In genomic region chr11:102050927-102051575, GRCh38 we compare ENCODE assay signal across 18 cellular contexts. TPM values are rescaled to one million over a fixed set of nuclear protein-coding genes. Genes with fewer than 3 reads are reported as not detected.
DNase-seq lines count a peak whose midpoint lies in the region; ATAC-seq, FAIRE-seq and TF ChIP-seq lines count a peak whose summit lies in the region.
"Had no signal": no experiment of that assay in that cellular context is flagged by ENCODE, and none has a peak within 500 bp of the region (broad histone marks: within the 10 kb centered on the region; RNA-seq: fewer than 3 reads in every experiment).

No MANE protein-coding gene starts in this region.

- no peak overlapping the region for H4K91ac ChIP-seq in mesenchymal stem cell (ENCODE audit: low read length)

- H3K27me3 ChIP-seq in astrocyte (ENCODE audit: insufficient read depth, low read length), result no peaks in the 10 kb centered on the region
- H3K27me3 ChIP-seq in mesenchymal stem cell (ENCODE audit: control insufficient read depth in 1 of 2, insufficient read depth in 1 of 2, low read length in 2 of 2), result no peaks in the 10 kb centered on the region
- H3K27me3 ChIP-seq in brain microvascular endothelial cell (replicated peaks), result no peaks in the 10 kb centered on the region

- H2BK5ac ChIP-seq in mesenchymal stem cell (ENCODE audit: low read depth, low read length, poor library complexity, severe bottlenecking), result no peak overlapping the region

- no peak overlapping the region for H3K27ac Mint-ChIP-seq in astrocyte (ENCODE audit: unreplicated experiment)
- H3K27ac Mint-ChIP-seq: CD4-positive, alpha-beta memory T cell had no signal

- H3K79me2 ChIP-seq in astrocyte (ENCODE audit: insufficient read depth, low read length), result no peaks in the 10 kb centered on the region

- H3K14ac ChIP-seq in mesenchymal stem cell (ENCODE audit: low read length in 2 of 2), result no peak overlapping the region

- H3K4me2 ChIP-seq in astrocyte (ENCODE audit: low read length) (no peak overlapping the region), mesenchymal stem cell (ENCODE audit: low read length, poor library complexity, severe bottlenecking) (no peak overlapping the region)

- no peaks in the 10 kb centered on the region for H3K9me3 Mint-ChIP-seq in astrocyte (ENCODE audit: unreplicated experiment)

- TF ChIP-seq CTCF in astrocyte (IDR thresholded peaks at IDR 0.05; ENCODE audit: insufficient read depth, low read depth, low read length), result no peak
- no peak for TF ChIP-seq CTCF in brain microvascular endothelial cell (IDR thresholded peaks at IDR 0.05; ENCODE audit: low read depth, low read length, missing control alignments)

- ATAC-seq in left lobe of liver, result no peak

- DNase-seq in HTR-8/SVneo (ENCODE audit: insufficient read length, low spot score) (no peak), astrocyte (ENCODE audit: low read depth) (no peak), mesenchymal stem cell (peak; percentile 73), NCI-H345 (lab: John Stamatoyannopoulos, UW) (no peak), brain microvascular endothelial cell (no peak), left lobe of liver (ENCODE audit: low spot score) (no peak)
- DNase-seq: C1 segment of cervical spinal cord; Calu3; CD4-positive, alpha-beta memory T cell; COR-L47; DMS53; DMS79 treated with DMSO at 0.1 percent for 48 hours; GF-D8; H7; HCEC 1CT had no signal

- H3K27me3 Mint-ChIP-seq in astrocyte (ENCODE audit: low read depth, unreplicated experiment), result peaks cover 3% of the 10 kb centered on the region

- no peaks in the 10 kb centered on the region for H4K20me1 ChIP-seq in astrocyte (ENCODE audit: insufficient read depth, low read length)

- no peak overlapping the region for H3K18ac ChIP-seq in mesenchymal stem cell (ENCODE audit: low read depth in 1 of 2, low read length in 2 of 2)

- no peak overlapping the region for H3K23ac ChIP-seq in mesenchymal stem cell (ENCODE audit: low read length in 2 of 2)

- peaks cover 2% of the 10 kb centered on the region for H3K79me1 ChIP-seq in mesenchymal stem cell (replicated peaks; ENCODE audit: low read length, poor library complexity, severe bottlenecking)

- no peaks in the 10 kb centered on the region for H3K9me3 ChIP-seq in astrocyte (ENCODE audit: insufficient read depth, low read depth, low read length)
- H3K9me3 ChIP-seq in mesenchymal stem cell (ENCODE audit: control insufficient read depth, low read length), result no peaks in the 10 kb centered on the region

- WGBS in mesenchymal stem cell, result 91% methylated on average over 3 of the region's 5 CpGs

- H3K4ac ChIP-seq in mesenchymal stem cell (ENCODE audit: low read depth in 1 of 2, low read length in 2 of 2), result no peak overlapping the region

- H3K4me3 Mint-ChIP-seq in astrocyte (ENCODE audit: unreplicated experiment), result no peak overlapping the region
- H3K4me3 Mint-ChIP-seq: CD4-positive, alpha-beta memory T cell had no signal

- FAIRE-seq in HTR-8/SVneo (lab: Jason Lieb, UNC) (peak; percentile 26), astrocyte (lab: Jason Lieb, UNC) (peak; percentile 20)
- FAIRE-seq: GM12891, H1 had no signal

- H4K8ac ChIP-seq in mesenchymal stem cell (ENCODE audit: low read length), result no peak overlapping the region

- no peak overlapping the region for H2AK5ac ChIP-seq in mesenchymal stem cell (ENCODE audit: low read length, severe bottlenecking)

- H2AFZ ChIP-seq in astrocyte (ENCODE audit: low read depth, low read length) (no peak overlapping the region), mesenchymal stem cell (ENCODE audit: low read depth, low read length) (no peak overlapping the region)

- H2BK15ac ChIP-seq in mesenchymal stem cell (ENCODE audit: low read depth, poor library complexity, severe bottlenecking), result no peak overlapping the region

- no peak overlapping the region for H3K9ac ChIP-seq in astrocyte (ENCODE audit: low read length)
- no peak overlapping the region for H3K9ac ChIP-seq in mesenchymal stem cell (ENCODE audit: low read length)

- peaks cover 5% of the 10 kb centered on the region for H3K4me1 ChIP-seq in astrocyte (ENCODE audit: insufficient read depth, low read length)
- H3K4me1 ChIP-seq in mesenchymal stem cell (ENCODE audit: control insufficient read depth, insufficient read depth, low read depth, low read length), result peaks cover 1% of the 10 kb centered on the region

- H2BK12ac ChIP-seq in mesenchymal stem cell (ENCODE audit: low read length in 2 of 2), result no peak overlapping the region

- H3K4me3 ChIP-seq in astrocyte (ENCODE audit: insufficient read depth, low read depth, low read length) (no peak overlapping the region), mesenchymal stem cell (ENCODE audit: insufficient read depth in 1 of 2, low read depth in 1 of 2, low read length in 2 of 2) (no peak overlapping the region), brain microvascular endothelial cell (ENCODE audit: low read depth, low read length) (no peak overlapping the region)

- H3K36me3 Mint-ChIP-seq in astrocyte (ENCODE audit: low read depth, unreplicated experiment), result no peaks in the 10 kb centered on the region
- H3K36me3 Mint-ChIP-seq: CD4-positive, alpha-beta memory T cell had no signal

- H3K4me1 Mint-ChIP-seq in astrocyte (ENCODE audit: low read depth, unreplicated experiment), result no peaks in the 10 kb centered on the region

- in situ Hi-C loops in brain microvascular endothelial cell (cut with HindIII; ENCODE audit: low pct_ligation_motif_present, low sequenced_read_pairs), result no loop called here

- no peaks in the 10 kb centered on the region for H3K36me3 ChIP-seq in astrocyte (ENCODE audit: insufficient read depth, low read length)
- no peaks in the 10 kb centered on the region for H3K36me3 ChIP-seq in mesenchymal stem cell (ENCODE audit: control insufficient read depth in 1 of 2, insufficient read depth in 2 of 2, low read depth in 1 of 2, low read length in 2 of 2)
- H3K36me3 ChIP-seq in brain microvascular endothelial cell (replicated peaks), result no peaks in the 10 kb centered on the region

- H3K27ac ChIP-seq in astrocyte (ENCODE audit: low read depth, low read length) (no peak overlapping the region), mesenchymal stem cell (ENCODE audit: low read length, poor library complexity, severe bottlenecking) (no peak overlapping the region), brain microvascular endothelial cell (no peak overlapping the region)

- H2BK120ac ChIP-seq in mesenchymal stem cell (ENCODE audit: low read depth, low read length), result no peak overlapping the region

RNA-seq across cellular contexts. Expression of gene CFAP300, which starts 3.8 kb away (rescaled TPM):
- total RNA-seq in astrocyte, result 0.64 and 0.65 TPM in 2 replicates
- polyA plus RNA-seq in mesenchymal stem cell (2013, experiment 1 of 2), result 1.9 TPM
- 2.2 TPM for polyA plus RNA-seq in mesenchymal stem cell (2013, experiment 2 of 2)
- not detected for total RNA-seq in left lobe of liver
- total RNA-seq: CD4-positive, alpha-beta memory T cell; G401 had no signal
- polyA plus RNA-seq: CD4-positive, alpha-beta memory T cell had no signal

RNA-seq across cellular contexts. Expression of gene YAP1, which starts 59.2 kb away (rescaled TPM):
- total RNA-seq in astrocyte (122 and 129 TPM in 2 replicates), left lobe of liver (18.2 TPM)
- polyA plus RNA-seq in mesenchymal stem cell (2013, experiment 1 of 2), result 85.8 TPM
- polyA plus RNA-seq in mesenchymal stem cell (2013, experiment 2 of 2), result 87.1 TPM
- polyA plus RNA-seq: CD4-positive, alpha-beta memory T cell had no signal
